In the genomic region with DNA sequence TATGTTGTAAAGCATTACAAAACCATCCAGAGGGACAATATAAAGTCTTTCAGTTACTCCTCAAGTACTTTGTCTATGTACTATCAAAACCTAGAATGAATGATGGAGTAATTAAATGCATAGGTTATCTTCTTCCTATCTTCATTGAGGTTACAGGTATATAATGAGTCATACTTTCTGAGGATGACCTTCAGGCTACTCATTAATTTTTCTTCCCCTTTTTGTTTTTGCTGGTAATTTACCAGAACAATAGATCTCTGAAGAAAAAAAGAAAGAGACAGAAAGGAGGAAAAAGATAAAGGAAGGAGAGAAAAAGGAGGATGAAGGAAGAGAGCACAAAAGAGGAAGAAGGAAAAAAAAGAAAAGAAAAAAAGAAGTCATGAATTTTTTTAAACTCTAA, we compare ENCODE assay signal across 1 cellular context.
TF ChIP-seq lines count a peak whose summit lies in the region.

No MANE protein-coding gene starts in this region.

TF ChIP-seq in GM12878, 131 proteins besides CTCF, POLR2A, EP300 and RAD21 (continued from another document):
- TF ChIP-seq, protein P1, sequence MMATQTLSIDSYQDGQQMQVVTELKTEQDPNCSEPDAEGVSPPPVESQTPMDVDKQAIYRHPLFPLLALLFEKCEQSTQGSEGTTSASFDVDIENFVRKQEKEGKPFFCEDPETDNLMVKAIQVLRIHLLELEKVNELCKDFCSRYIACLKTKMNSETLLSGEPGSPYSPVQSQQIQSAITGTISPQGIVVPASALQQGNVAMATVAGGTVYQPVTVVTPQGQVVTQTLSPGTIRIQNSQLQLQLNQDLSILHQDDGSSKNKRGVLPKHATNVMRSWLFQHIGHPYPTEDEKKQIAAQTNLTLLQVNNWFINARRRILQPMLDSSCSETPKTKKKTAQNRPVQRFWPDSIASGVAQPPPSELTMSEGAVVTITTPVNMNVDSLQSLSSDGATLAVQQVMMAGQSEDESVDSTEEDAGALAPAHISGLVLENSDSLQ (IDR thresholded peaks at IDR 0.05) = no peak
- TF ChIP-seq ZNF274 (IDR thresholded peaks at IDR 0.05; ENCODE audit: insufficient read depth, insufficient read length) = no peak
- TF ChIP-seq CBX3 (IDR thresholded peaks at IDR 0.05; ENCODE audit: borderline replicate concordance, low read depth) = no peak
- no peak for TF ChIP-seq STAT3 (IDR thresholded peaks at IDR 0.05; ENCODE audit: low read depth, low read length)
- TF ChIP-seq, protein P2, sequence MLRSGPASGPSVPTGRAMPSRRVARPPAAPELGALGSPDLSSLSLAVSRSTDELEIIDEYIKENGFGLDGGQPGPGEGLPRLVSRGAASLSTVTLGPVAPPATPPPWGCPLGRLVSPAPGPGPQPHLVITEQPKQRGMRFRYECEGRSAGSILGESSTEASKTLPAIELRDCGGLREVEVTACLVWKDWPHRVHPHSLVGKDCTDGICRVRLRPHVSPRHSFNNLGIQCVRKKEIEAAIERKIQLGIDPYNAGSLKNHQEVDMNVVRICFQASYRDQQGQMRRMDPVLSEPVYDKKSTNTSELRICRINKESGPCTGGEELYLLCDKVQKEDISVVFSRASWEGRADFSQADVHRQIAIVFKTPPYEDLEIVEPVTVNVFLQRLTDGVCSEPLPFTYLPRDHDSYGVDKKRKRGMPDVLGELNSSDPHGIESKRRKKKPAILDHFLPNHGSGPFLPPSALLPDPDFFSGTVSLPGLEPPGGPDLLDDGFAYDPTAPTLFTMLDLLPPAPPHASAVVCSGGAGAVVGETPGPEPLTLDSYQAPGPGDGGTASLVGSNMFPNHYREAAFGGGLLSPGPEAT (IDR thresholded peaks at IDR 0.05; ENCODE audit: low read depth) = peak; percentile 66
TF ChIP-seq in GM12878: peak in this region for 7.
